Comparison of ENCODE assay signal across 9 cellular contexts in the genomic region with DNA sequence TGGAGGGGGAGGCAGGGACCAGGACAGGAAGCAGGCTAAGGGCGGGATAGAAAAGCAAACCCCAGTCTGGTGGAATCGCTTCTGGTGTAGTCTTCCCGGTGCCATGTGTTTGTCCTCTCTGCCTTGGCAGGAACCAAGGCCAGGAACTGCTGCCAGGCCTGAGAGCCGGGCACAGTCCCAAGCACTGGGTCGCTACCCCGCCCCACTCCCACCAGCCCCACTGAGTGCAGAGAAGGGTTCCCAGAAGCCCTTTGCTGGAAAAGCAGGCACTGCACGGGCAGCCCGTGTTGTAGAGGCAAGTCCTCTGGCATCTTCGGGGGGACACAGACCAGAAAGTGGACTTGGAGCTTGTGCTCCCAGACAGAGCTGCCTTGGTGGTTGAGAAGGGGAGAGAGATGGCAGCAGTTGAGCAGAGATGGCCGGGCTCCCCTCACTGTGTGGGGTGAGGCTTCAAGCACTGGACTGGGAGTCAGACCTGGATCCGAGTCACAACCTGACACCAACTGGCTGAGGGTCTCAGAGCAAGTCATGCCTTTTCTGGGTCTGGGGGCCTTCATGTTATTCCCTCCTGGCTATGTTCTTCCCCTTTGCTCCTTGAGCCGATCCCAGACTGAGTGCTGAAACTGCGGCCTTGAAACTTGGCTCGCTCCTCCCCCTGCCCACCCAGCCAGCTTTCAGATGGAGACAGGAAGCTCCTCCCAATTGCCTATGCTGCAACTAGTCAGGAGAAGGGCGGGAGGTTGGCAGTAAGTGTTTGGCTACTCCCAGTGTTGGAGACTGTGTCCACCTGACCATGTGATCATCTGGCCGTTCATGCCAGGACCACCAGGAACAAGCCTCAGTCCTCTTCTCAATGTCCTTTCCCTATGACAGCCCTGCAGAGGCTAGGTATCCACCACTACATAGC. TPM values are rescaled to one million over a fixed set of nuclear protein-coding genes. Genes with fewer than 3 reads are reported as not detected.
DNase-seq lines count a peak whose midpoint lies in the region; ATAC-seq and TF ChIP-seq lines count a peak whose summit lies in the region.
"Had no signal": no experiment of that assay in that cellular context is flagged by ENCODE, and none has a peak within 500 bp of the region (broad histone marks: within the 10 kb centered on the region; RNA-seq: fewer than 3 reads in every experiment).

No MANE protein-coding gene starts in this region.

- ATAC-seq in mucosa of descending colon (no peak), upper lobe of right lung (peak; percentile 69), GM21381 (IDR thresholded peaks at IDR 0.05; ENCODE audit: unreplicated experiment) (no peak), HG03442 (IDR thresholded peaks at IDR 0.05; ENCODE audit: unreplicated experiment) (no peak)

- H3K9me3 ChIP-seq in mucosa of descending colon (no peaks in the 10 kb centered on the region), upper lobe of right lung (no peaks in the 10 kb centered on the region), SJCRH30 (replicated peaks) (no peaks in the 10 kb centered on the region)

- H3K4me1 ChIP-seq in mucosa of descending colon (ENCODE audit: low read depth) = no peaks in the 10 kb centered on the region
- H3K4me1 ChIP-seq in upper lobe of right lung = peaks cover 9% of the 10 kb centered on the region
- no peaks in the 10 kb centered on the region for H3K4me1 ChIP-seq in SJCRH30

- DNase-seq in UCSD-AML1 (lab: John Stamatoyannopoulos, UW; ENCODE audit: unreplicated experiment) (peak; percentile 31), fibroblast of gingiva (ENCODE audit: low read depth) (peak; percentile 44), mucosa of descending colon (peak in 2 of 3 donors; percentile 12 to 32), upper lobe of right lung (peak; percentile 69), SJCRH30 (no peak)
- DNase-seq: islet precursor cell, NCI-H510A treated with DMSO at 0.1 percent for 48 hours had no signal

- H3K27me3 ChIP-seq in upper lobe of right lung = no peaks in the 10 kb centered on the region
- no peaks in the 10 kb centered on the region for H3K27me3 ChIP-seq in SJCRH30

- intact Hi-C loops in mucosa of descending colon (cut with DNase I, micrococcal nuclease) = no loop called here
- intact Hi-C loops in upper lobe of right lung (cut with DNase I) = no loop called here

- H3K27ac ChIP-seq in upper lobe of right lung = peak overlapping the region; percentile 77
- no peak overlapping the region for H3K27ac ChIP-seq in SJCRH30

- H3K36me3 ChIP-seq in mucosa of descending colon (ENCODE audit: low read depth) = no peaks in the 10 kb centered on the region
- H3K36me3 ChIP-seq in upper lobe of right lung = no peaks in the 10 kb centered on the region
- no peaks in the 10 kb centered on the region for H3K36me3 ChIP-seq in SJCRH30

- TF ChIP-seq CTCF in mucosa of descending colon (IDR thresholded peaks at IDR 0.05) = no peak
- TF ChIP-seq CTCF in upper lobe of right lung (IDR thresholded peaks at IDR 0.05) = no peak

- H3K4me3 ChIP-seq in mucosa of descending colon (no peak overlapping the region), upper lobe of right lung (no peak overlapping the region), SJCRH30 (no peak overlapping the region)

RNA-seq across cellular contexts. Expression of gene MTM1, which starts 59.7 kb away (rescaled TPM):
- total RNA-seq in mucosa of descending colon (10 to 100 TPM; 42.2 to 77.3 (median 56.9) TPM), upper lobe of right lung (28.4 TPM)
- 5.3 and 6.1 TPM in 2 replicates for total RNA-seq in SJCRH30 (2014; rRNA removed; shearing (Covaris generic))

Comparison
In these comparisons a context has a peak if more than half of its experiments do, and no peak if none do; other contexts are left out.
1. DNase-seq: peak in UCSD-AML1 (single experiment), fibroblast of gingiva (single experiment), mucosa of descending colon (2 of 3) and upper lobe of right lung (single experiment); none in SJCRH30 (0 of 2).